In genomic region chr1:234675561-234675960, GRCh38 we compare ENCODE assay signal across 1 cellular context.
TF ChIP-seq lines count a peak whose summit lies in the region.

No MANE protein-coding gene starts in this region.

TF ChIP-seq in WTC11, 78 proteins besides CTCF, POLR2A, EP300 and RAD21 (continued from another document):
- TF ChIP-seq ZMAT4 (CRISPR knock-in tag; IDR thresholded peaks at IDR 0.05) (no peak), IRF1 (CRISPR knock-in tag; IDR thresholded peaks at IDR 0.05) (no peak), ZNF219 (CRISPR knock-in tag; IDR thresholded peaks at IDR 0.05; ENCODE audit: borderline replicate concordance) (no peak), ARID4B (CRISPR knock-in tag; IDR thresholded peaks at IDR 0.05; ENCODE audit: borderline replicate concordance) (no peak), ESRRA (CRISPR knock-in tag; IDR thresholded peaks at IDR 0.05; ENCODE audit: borderline replicate concordance) (no peak)
